ENCODE assay signal across 10 cellular contexts in genomic region chr2:66446178-66446860, GRCh38. TPM values are rescaled to one million over a fixed set of nuclear protein-coding genes. Genes with fewer than 3 reads are reported as not detected.
DNase-seq lines count a peak whose midpoint lies in the region; ATAC-seq, FAIRE-seq and TF ChIP-seq lines count a peak whose summit lies in the region.
"Had no signal": no experiment of that assay in that cellular context is flagged by ENCODE, and none has a peak within 500 bp of the region (broad histone marks: within the 10 kb centered on the region; RNA-seq: fewer than 3 reads in every experiment).

No MANE protein-coding gene starts in this region.

- peak overlapping the region; percentile 73 for H2AFZ ChIP-seq in endothelial cell of umbilical vein (ENCODE audit: low read depth, low read length)

- H3K9me1 ChIP-seq in endothelial cell of umbilical vein (replicated peaks; ENCODE audit: control insufficient read depth, extremely low read depth, insufficient read depth, low read length), result no peaks in the 10 kb centered on the region

- H3K27ac ChIP-seq in HUES48 (ENCODE audit: low read depth, low read length), result peak overlapping the region; percentile 25
- H3K27ac ChIP-seq in endothelial cell of umbilical vein (ENCODE audit: insufficient read depth, low read depth, low read length), result no peak overlapping the region
- peak overlapping the region; percentile 50 to 81 (median 59) for H3K27ac ChIP-seq in right lobe of liver
- H3K27ac ChIP-seq in suprapubic skin, result peak overlapping the region; percentile 74
- H3K27ac ChIP-seq in effector memory CD4-positive, alpha-beta T cell (ENCODE audit: insufficient read depth, low read length, poor library complexity, severe bottlenecking), result no peak overlapping the region

- H3K27me3 ChIP-seq in HUES48 (ENCODE audit: control insufficient read depth, insufficient read depth, low read length), result peaks cover 79% of the 10 kb centered on the region
- H3K27me3 ChIP-seq in endothelial cell of umbilical vein (ENCODE audit: control insufficient read depth in 2 of 2, insufficient read depth in 2 of 2, low read length in 2 of 2), result no peaks in the 10 kb centered on the region
- H3K27me3 ChIP-seq in right lobe of liver, result no peaks in the 10 kb centered on the region
- H3K27me3 ChIP-seq in suprapubic skin, result peaks cover 2% of the 10 kb centered on the region
- H3K27me3 ChIP-seq in effector memory CD4-positive, alpha-beta T cell (replicated peaks; ENCODE audit: control insufficient read depth, insufficient read depth, low read length, poor library complexity, severe bottlenecking), result peaks cover 4% of the 10 kb centered on the region

- peak overlapping the region; percentile 68 for H3K4me2 ChIP-seq in endothelial cell of umbilical vein (ENCODE audit: insufficient read depth, low read length)

- no TSS peak for BruUV-seq in endothelial cell of umbilical vein (replicated peaks; lab: Mats Ljungman, UMichigan)

- H4K20me1 ChIP-seq in endothelial cell of umbilical vein (replicated peaks; ENCODE audit: control insufficient read depth, extremely low read depth, insufficient read depth, low read length), result no peaks in the 10 kb centered on the region

- H3K4me3 ChIP-seq in HUES48 (ENCODE audit: low read depth, low read length) (peak overlapping the region; percentile 53), endothelial cell of umbilical vein (replicated peaks in 1 of 3; ENCODE audit: insufficient read depth in 1 of 3, low read depth in 1 of 3, low read length in 3 of 3) (peak overlapping the region in 1 of 3 experiments; percentile 3), right lobe of liver (peak overlapping the region in 1 of 3 donors; percentile 33), suprapubic skin (peak overlapping the region; percentile 42)
- no peak overlapping the region for H3K4me3 ChIP-seq in effector memory CD4-positive, alpha-beta T cell (ENCODE audit: insufficient read depth, low read depth, low read length, poor library complexity, severe bottlenecking)

- H3K4me1 ChIP-seq in HUES48 (ENCODE audit: control insufficient read depth, insufficient read depth, low read length), result peaks cover 59% of the 10 kb centered on the region
- peaks cover 3% of the 10 kb centered on the region for H3K4me1 ChIP-seq in endothelial cell of umbilical vein (ENCODE audit: control insufficient read depth, extremely low read depth, insufficient read depth, low read length)
- H3K4me1 ChIP-seq in right lobe of liver, result no peaks in the 10 kb centered on the region
- H3K4me1 ChIP-seq in suprapubic skin, result peaks cover 10% of the 10 kb centered on the region
- H3K4me1 ChIP-seq in effector memory CD4-positive, alpha-beta T cell (ENCODE audit: control insufficient read depth, insufficient read depth, low read length, poor library complexity, severe bottlenecking), result no peaks in the 10 kb centered on the region

- no peak for TF ChIP-seq EP300 in suprapubic skin (IDR thresholded peaks at IDR 0.05)

- dilution Hi-C loops in endothelial cell of umbilical vein (cut with MboI; ENCODE audit: extremely low pct_ligation_motif_present, low sequenced_read_pairs), result no loop called here

- H3K36me3 ChIP-seq in HUES48 (ENCODE audit: control insufficient read depth, insufficient read depth, low read length), result no peaks in the 10 kb centered on the region
- H3K36me3 ChIP-seq in endothelial cell of umbilical vein (ENCODE audit: control insufficient read depth in 2 of 2, extremely low read depth in 1 of 2, insufficient read depth in 2 of 2, low read length in 2 of 2), result peaks cover 0 to 7% of the 10 kb centered on the region in 2 experiments
- H3K36me3 ChIP-seq in right lobe of liver, result no peaks in the 10 kb centered on the region
- H3K36me3 ChIP-seq in suprapubic skin, result peaks cover 15% of the 10 kb centered on the region
- H3K36me3 ChIP-seq in effector memory CD4-positive, alpha-beta T cell (ENCODE audit: control insufficient read depth, insufficient read depth, low read length), result no peaks in the 10 kb centered on the region

- no peaks in the 10 kb centered on the region for H3K79me2 ChIP-seq in endothelial cell of umbilical vein (ENCODE audit: control insufficient read depth, insufficient read depth, low read length)

- FAIRE-seq in endothelial cell of umbilical vein (lab: Jason Lieb, UNC), result no peak

- intact Hi-C loops in endothelial cell of umbilical vein (cut with micrococcal nuclease) (no loop called here), right lobe of liver (cut with DNase I) (no loop called here)

- no peak for DNase-seq in endothelial cell of umbilical vein (ENCODE audit: low read depth, low spot score)
- peak in 2 of 3 donors; percentile 26 to 56 for DNase-seq in right lobe of liver
- peak in 1 of 2 donors; percentile 66 for DNase-seq in suprapubic skin (ENCODE audit: low spot score in 2 of 2)
- DNase-seq in cortex of kidney (lab: John Stamatoyannopoulos, UW), result no peak
- DNase-seq in effector memory CD4-positive, alpha-beta T cell, result no peak
- DNase-seq in NCI-H226, result no peak
- DNase-seq in NCI-H524 treated with DMSO at 0.1 percent for 48 hours (lab: John Stamatoyannopoulos, UW), result no peak
- DNase-seq: activated naive CD4-positive, alpha-beta T cell treated with anti-CD3 and anti-CD28 coated beads for 36 hours had no signal

- ATAC-seq in right lobe of liver, result peak; percentile 56 to 69 (median 62)

- no peaks in the 10 kb centered on the region for H3K9me3 ChIP-seq in HUES48 (ENCODE audit: control insufficient read depth, insufficient read depth, low read length)
- H3K9me3 ChIP-seq in endothelial cell of umbilical vein (replicated peaks; ENCODE audit: control insufficient read depth, insufficient read depth, low read length), result no peaks in the 10 kb centered on the region
- peaks cover 0 to 2% (median 0%) of the 10 kb centered on the region in 4 donors for H3K9me3 ChIP-seq in right lobe of liver
- no peaks in the 10 kb centered on the region for H3K9me3 ChIP-seq in suprapubic skin
- H3K9me3 ChIP-seq in effector memory CD4-positive, alpha-beta T cell (ENCODE audit: control insufficient read depth, low read length), result no peaks in the 10 kb centered on the region

- H3K9ac ChIP-seq in HUES48 (ENCODE audit: low read depth, low read length) (no peak overlapping the region), endothelial cell of umbilical vein (replicated peaks; ENCODE audit: extremely low read depth, insufficient read depth, low read length) (no peak overlapping the region)

- WGBS in right lobe of liver (ENCODE audit: insufficient coverage, low coverage, low lambda C conversion rate, missing lambda C conversion rate), result 63% methylated on average over 29 of the region's 43 CpGs
- WGBS in suprapubic skin, result 71% methylated on average over 41 of the region's 43 CpGs

- TF ChIP-seq POLR2A in endothelial cell of umbilical vein (IDR thresholded peaks at IDR 0.05; ENCODE audit: low read depth, low read length), result no peak
- no peak for TF ChIP-seq POLR2A in right lobe of liver (IDR thresholded peaks at IDR 0.05)
- no peak for TF ChIP-seq POLR2A in suprapubic skin (IDR thresholded peaks at IDR 0.05)

- TF ChIP-seq CTCF in endothelial cell of umbilical vein (IDR thresholded peaks at IDR 0.05; ENCODE audit: extremely low read depth in 1 of 2, insufficient read depth in 1 of 2, low read depth in 1 of 2, low read length in 2 of 2) (no peak), right lobe of liver (IDR thresholded peaks at IDR 0.05) (no peak), suprapubic skin (IDR thresholded peaks at IDR 0.05) (no peak)

- CTCF ChIA-PET in endothelial cell of umbilical vein (lab: Charles Lee), result interaction anchor here (1.0 to 2.1 kb wide), 3 partner anchors 10 to 129 kb away, joined by 3 to 11 read pairs (median 10); partner anchors contain the start of gene MEIS1

- POLR2A ChIA-PET in endothelial cell of umbilical vein (lab: Charles Lee), result interaction anchor here (0.6 kb wide), 1 partner anchor 9 kb away, joined by 4 read pairs; no protein-coding TSS in a partner anchor

TF ChIP-seq in endothelial cell of umbilical vein, 7 proteins besides CTCF, POLR2A, EP300 and RAD21:
- TF ChIP-seq JUN (IDR thresholded peaks at IDR 0.05; ENCODE audit: borderline replicate concordance, insufficient read depth, insufficient read length, low read depth) (no peak), FOS (IDR thresholded peaks at IDR 0.05; ENCODE audit: borderline replicate concordance, insufficient read depth, low read length) (no peak)

RNA-seq across cellular contexts. Expression of gene MEIS1, which starts 11.4 kb away (rescaled TPM):
- total RNA-seq in endothelial cell of umbilical vein (26.3 and 26.5 TPM in 2 replicates), right lobe of liver (1 to 10 TPM; 3.1 to 8.8 (median 4.2) TPM), suprapubic skin (10 to 100 TPM; 12.7 to 28.0 (median 20.3) TPM)
- 8.1 and 10.0 TPM in 2 replicates for polyA plus RNA-seq in endothelial cell of umbilical vein
- polyA plus RNA-seq in endothelial cell of umbilical vein (2011; cell fraction: cytosol; rRNA removed), result 6.5 and 7.9 TPM in 2 replicates
- polyA plus RNA-seq in endothelial cell of umbilical vein (2011; cell fraction: nucleus; rRNA removed), result 26.3 and 33.4 TPM in 2 replicates
- polyA plus RNA-seq in endothelial cell of umbilical vein (2012), result 6.4 and 7.9 TPM in 2 replicates
- 28.1 and 34.9 TPM in 2 replicates for polyA minus RNA-seq in endothelial cell of umbilical vein
- polyA minus RNA-seq in endothelial cell of umbilical vein (2011; cell fraction: cytosol; rRNA and poly(A)+ RNA removed), result 10.3 TPM
- 49.7 and 53.7 TPM in 2 replicates for polyA minus RNA-seq in endothelial cell of umbilical vein (2011; cell fraction: nucleus; rRNA and poly(A)+ RNA removed)
- total RNA-seq: activated naive CD4-positive, alpha-beta T cell treated with anti-CD3 and anti-CD28 coated beads for 36 hours; T-helper 1 cell treated with Interleukin-12 subunit alpha and Interleukin-12 subunit beta and Interleukin-4 antibody, amounts not matched to agents 30 ng/mL and 1 ng/mL, for 36 hours had no signal

Comparison
In these comparisons a context has a peak if more than half of its experiments do, and no peak if none do; other contexts are left out.
1. H3K27ac ChIP-seq: peak in HUES48 (single experiment), right lobe of liver (3 of 3) and suprapubic skin (single experiment); none in endothelial cell of umbilical vein (single experiment) and effector memory CD4-positive, alpha-beta T cell (single experiment).
2. DNase-seq: peak in right lobe of liver (2 of 3); none in endothelial cell of umbilical vein (single experiment), cortex of kidney (single experiment), effector memory CD4-positive, alpha-beta T cell (0 of 3), NCI-H226 (single experiment) and NCI-H524 treated with DMSO at 0.1 percent for 48 hours (single experiment).